ENCODE assay signal across 8 cellular contexts in the genomic region with DNA sequence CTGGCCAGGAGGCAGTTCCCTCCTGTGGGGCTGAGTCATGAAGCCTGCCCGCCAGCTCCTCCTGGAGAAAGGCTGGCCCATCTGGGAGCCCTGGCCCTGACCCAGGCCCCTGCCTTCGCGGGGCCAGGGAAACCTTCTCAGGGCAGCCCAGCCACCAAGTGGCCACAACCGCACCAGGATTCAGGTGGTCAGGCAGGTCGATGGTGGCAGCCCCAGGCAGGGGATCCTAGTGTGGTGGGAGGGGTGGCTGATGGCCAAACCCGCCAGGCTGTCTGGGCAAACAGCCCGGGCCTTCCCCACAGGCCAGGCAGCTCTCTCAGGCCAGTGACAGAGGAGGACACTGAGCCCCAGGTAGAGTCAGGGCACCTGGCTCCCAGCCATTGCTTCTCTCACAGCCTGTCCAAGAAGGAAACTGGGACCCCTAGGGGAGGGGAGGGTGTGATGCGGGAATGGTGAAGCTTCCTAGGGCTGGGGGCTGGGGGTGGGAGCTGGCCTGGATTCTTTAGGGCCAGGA.
A peak's percentile ranks its signal among the peaks of the same experiment; 100 is the strongest.
DNase-seq lines count a peak whose midpoint lies in the region; ATAC-seq and TF ChIP-seq lines count a peak whose summit lies in the region.

No MANE protein-coding gene starts in this region.

- no peaks in the 10 kb centered on the region for H3K9me3 ChIP-seq in OCI-LY3 (ENCODE audit: insufficient read depth, low read length)

- H3K36me3 ChIP-seq in OCI-LY3 (replicated peaks; ENCODE audit: low read depth, low read length): peaks cover 7% of the 10 kb centered on the region

- no peaks in the 10 kb centered on the region for H3K27me3 ChIP-seq in OCI-LY3 (ENCODE audit: low read depth, low read length)

- no peak overlapping the region for H2AFZ ChIP-seq in OCI-LY3 (ENCODE audit: low read depth, low read length)

- H3K4me1 ChIP-seq in OCI-LY3 (ENCODE audit: low read length): peaks cover 25% of the 10 kb centered on the region

- H3K4me3 ChIP-seq in GM12865 (ENCODE audit: low read depth, low read length): peak overlapping the region; percentile 67
- H3K4me3 ChIP-seq in OCI-LY3 (ENCODE audit: low read length): peak overlapping the region; percentile 87
- H3K4me3 ChIP-seq in cardiac fibroblast (replicated peaks in 1 of 2; ENCODE audit: low read depth in 2 of 2, low read length in 2 of 2): peak overlapping the region; percentile 90 to 92
- peak overlapping the region; percentile 64 to 97 (median 75) for H3K4me3 ChIP-seq in skin epidermis

- peaks cover 24% of the 10 kb centered on the region for H3K79me2 ChIP-seq in OCI-LY3 (ENCODE audit: low read length)

- no peak for TF ChIP-seq CTCF in GM12865 (IDR thresholded peaks at IDR 0.05; ENCODE audit: insufficient read depth, low read depth, low read length, missing control alignments)
- TF ChIP-seq CTCF in OCI-LY3 (IDR thresholded peaks at IDR 0.05; ENCODE audit: low read depth, low read length): no peak
- peak; percentile 4 for TF ChIP-seq CTCF in cardiac fibroblast (IDR thresholded peaks at IDR 0.05; ENCODE audit: low read depth, low read length)

- H3K9ac ChIP-seq in OCI-LY3 (ENCODE audit: low read length): no peak overlapping the region

- DNase-seq in GM12865 (ENCODE audit: low read depth) (no peak), cardiac fibroblast (ENCODE audit: low read depth in 2 of 2) (peak; percentile 86 to 87), iris pigment epithelial cell (ENCODE audit: low read depth) (peak; percentile 91), HuH-7.5 (ENCODE audit: low spot score) (no peak)

- H3K4me2 ChIP-seq in OCI-LY3 (ENCODE audit: low read length): peak overlapping the region; percentile 86

- ATAC-seq in HG02642 (IDR thresholded peaks at IDR 0.05; ENCODE audit: poor library complexity, unreplicated experiment): no peak
- no peak for ATAC-seq in HG02973 (IDR thresholded peaks at IDR 0.05; ENCODE audit: unreplicated experiment)

- H3K27ac ChIP-seq in OCI-LY3 (ENCODE audit: low read length) (no peak overlapping the region), skin epidermis (peak overlapping the region in 20 of 21 experiments; percentile 39 to 99 (median 89))

- no peaks in the 10 kb centered on the region for H4K20me1 ChIP-seq in OCI-LY3 (ENCODE audit: insufficient read depth, low read length)

Comparison
In these comparisons a context has a peak if more than half of its experiments do, and no peak if none do; other contexts are left out.
1. DNase-seq: peak in cardiac fibroblast (2 of 2) and iris pigment epithelial cell (single experiment); none in GM12865 (single experiment) and HuH-7.5 (single experiment).
2. Peak in every context shown above with its lines, with median percentiles within 50 percentile points of each other: H3K4me3 ChIP-seq.